Comparison of ENCODE assay signal across 2 cellular contexts in genomic region chr11:12409621-12410005, GRCh38.
TF ChIP-seq lines count a peak whose summit lies in the region.

No MANE protein-coding gene starts in this region.

TF ChIP-seq in K562, 482 proteins besides CTCF, POLR2A, EP300 and RAD21:
- TF ChIP-seq CGGBP1 (CRISPR knock-in tag; IDR thresholded peaks at IDR 0.05) (no peak), BRD4 (IDR thresholded peaks at IDR 0.05) (no peak), NUFIP1 (IDR thresholded peaks at IDR 0.05; ENCODE audit: partially characterized antibody) (no peak), KDM1A (IDR thresholded peaks at IDR 0.05) (no peak), ID3 (CRISPR knock-in tag; IDR thresholded peaks at IDR 0.05) (no peak), ID3 (tag; IDR thresholded peaks at IDR 0.05) (no peak), TFAP4 (CRISPR knock-in tag; IDR thresholded peaks at IDR 0.05; ENCODE audit: borderline replicate concordance) (no peak), CEBPB (tag; IDR thresholded peaks at IDR 0.05) (0 out of 2 replicates have a peak, but pooled peaks have one; percentile 8)

TF ChIP-seq in HepG2, 621 proteins besides CTCF, POLR2A, EP300 and RAD21:
- TF ChIP-seq ATF6 (CRISPR knock-in tag; conservative IDR thresholded peaks at IDR 0.05) = no peak
- no peak for TF ChIP-seq PATZ1 (CRISPR knock-in tag; IDR thresholded peaks at IDR 0.05)
- no peak for TF ChIP-seq STAT6 (CRISPR knock-in tag; IDR thresholded peaks at IDR 0.05; ENCODE audit: borderline replicate concordance)
- TF ChIP-seq CEBPB (IDR thresholded peaks at IDR 0.05; ENCODE audit: borderline replicate concordance, low read depth, low read length) = peak; percentile 35; the same call in 1 of the 2 replicates
